Comparison of ENCODE assay signal across 11 cellular contexts in genomic region chr15:85607842-85608241, GRCh38.
DNase-seq lines count a peak whose midpoint lies in the region; ATAC-seq lines count a peak whose summit lies in the region.
"Had no signal": no experiment of that assay in that cellular context is flagged by ENCODE, and none has a peak within 500 bp of the region (broad histone marks: within the 10 kb centered on the region; RNA-seq: fewer than 3 reads in every experiment).

No MANE protein-coding gene starts in this region.

- H3K27ac Mint-ChIP-seq in T-cell = peak overlapping the region; percentile 76 to 80
- no peak overlapping the region for H3K27ac Mint-ChIP-seq in T-helper 2 cell treated with Interferon-gamma antibody and Interleukin-4, amounts not matched to agents 5 μg/mL and 100 μg/mL, for 36 hours
- H3K27ac Mint-ChIP-seq: stimulated activated naive B cell treated with anti-CD40 and anti-IgM and Interleukin-4, amounts not matched to agents 10 μg/mL and 1 μg/mL and 100 μg/mL, for 72 hours had no signal

- H3K27me3 ChIP-seq in rectal smooth muscle tissue (ENCODE audit: control insufficient read depth, insufficient read depth, low read length) = no peaks in the 10 kb centered on the region
- H3K27me3 ChIP-seq: ovary had no signal

- H3K36me3 Mint-ChIP-seq in T-cell = peaks cover 47% of the 10 kb centered on the region
- peaks cover 34% of the 10 kb centered on the region for H3K36me3 Mint-ChIP-seq in T-helper 2 cell treated with Interferon-gamma antibody and Interleukin-4, amounts not matched to agents 5 μg/mL and 100 μg/mL, for 36 hours (ENCODE audit: low read depth)

- no peak overlapping the region for H3K9ac ChIP-seq in rectal smooth muscle tissue (ENCODE audit: low read length)

- CTCF ChIA-PET in T-cell (lab: Charles Lee) = interaction anchor here in 1 of 2 donors (0.5 to 1.2 kb wide), 5 partner anchors 9 to 139 kb away, joined by 3 to 4 read pairs (median 3); no protein-coding TSS in a partner anchor

- POLR2A ChIA-PET in T-cell (lab: Charles Lee) = interaction anchor here in 1 of 2 donors (1.2 kb wide), 1 partner anchor 10 kb away, joined by 4 read pairs; no protein-coding TSS in a partner anchor

- DNase-seq in EL (peak; percentile 87), T-cell (no peak), fibroblast of the conjunctiva (ENCODE audit: low read depth) (peak; percentile 52), cortex of kidney (lab: John Stamatoyannopoulos, UW) (no peak), NCI-H1048 (lab: John Stamatoyannopoulos, UW) (no peak)
- no peak for DNase-seq in T-helper 2 cell treated with Interferon-gamma antibody and Interleukin-4, amounts not matched to agents 5 μg/mL and 100 μg/mL, for 36 hours (ENCODE audit: low spot score)
- DNase-seq: erythroblast; stimulated activated naive B cell treated with anti-CD40 and anti-IgM and Interleukin-4, amounts not matched to agents 10 μg/mL and 1 μg/mL and 100 μg/mL, for 72 hours had no signal

- H3K4me3 ChIP-seq in rectal smooth muscle tissue (ENCODE audit: low read length) = no peak overlapping the region
- H3K4me3 ChIP-seq: ovary had no signal

- peaks cover 19% of the 10 kb centered on the region for H3K4me1 ChIP-seq in rectal smooth muscle tissue (ENCODE audit: control insufficient read depth, insufficient read depth, low read length)

- no peaks in the 10 kb centered on the region for H3K27me3 Mint-ChIP-seq in T-cell
- H3K27me3 Mint-ChIP-seq in T-helper 2 cell treated with Interferon-gamma antibody and Interleukin-4, amounts not matched to agents 5 μg/mL and 100 μg/mL, for 36 hours (ENCODE audit: low read depth) = no peaks in the 10 kb centered on the region
- H3K27me3 Mint-ChIP-seq: stimulated activated naive B cell treated with anti-CD40 and anti-IgM and Interleukin-4, amounts not matched to agents 10 μg/mL and 1 μg/mL and 100 μg/mL, for 72 hours had no signal

- no peaks in the 10 kb centered on the region for H3K9me3 Mint-ChIP-seq in T-cell
- no peaks in the 10 kb centered on the region for H3K9me3 Mint-ChIP-seq in T-helper 2 cell treated with Interferon-gamma antibody and Interleukin-4, amounts not matched to agents 5 μg/mL and 100 μg/mL, for 36 hours
- H3K9me3 Mint-ChIP-seq: stimulated activated naive B cell treated with anti-CD40 and anti-IgM and Interleukin-4, amounts not matched to agents 10 μg/mL and 1 μg/mL and 100 μg/mL, for 72 hours had no signal

- H3K27ac ChIP-seq in rectal smooth muscle tissue (ENCODE audit: low read depth, low read length) = peak overlapping the region; percentile 6
- H3K27ac ChIP-seq: ovary had no signal

- peaks cover 6 to 17% (median 16%) of the 10 kb centered on the region in 3 donors for H3K4me1 Mint-ChIP-seq in T-cell
- peaks cover 34% of the 10 kb centered on the region for H3K4me1 Mint-ChIP-seq in T-helper 2 cell treated with Interferon-gamma antibody and Interleukin-4, amounts not matched to agents 5 μg/mL and 100 μg/mL, for 36 hours (ENCODE audit: low read depth)

- peaks cover 2% of the 10 kb centered on the region for H3K36me3 ChIP-seq in rectal smooth muscle tissue (ENCODE audit: control insufficient read depth, insufficient read depth, low read length)
- H3K36me3 ChIP-seq: ovary had no signal

- ATAC-seq in T-cell (replicated peaks in 1 of 4) (no peak), HG02763 (IDR thresholded peaks at IDR 0.05; ENCODE audit: unreplicated experiment) (no peak)
- ATAC-seq: stimulated activated naive B cell treated with anti-CD40 and anti-IgM and Interleukin-4, amounts not matched to agents 10 μg/mL and 1 μg/mL and 100 μg/mL, for 72 hours had no signal

- H3K4me3 Mint-ChIP-seq in T-cell = no peak overlapping the region
- no peak overlapping the region for H3K4me3 Mint-ChIP-seq in T-helper 2 cell treated with Interferon-gamma antibody and Interleukin-4, amounts not matched to agents 5 μg/mL and 100 μg/mL, for 36 hours
- H3K4me3 Mint-ChIP-seq: stimulated activated naive B cell treated with anti-CD40 and anti-IgM and Interleukin-4, amounts not matched to agents 10 μg/mL and 1 μg/mL and 100 μg/mL, for 72 hours had no signal

Comparison
In these comparisons a context has a peak if more than half of its experiments do, and no peak if none do; other contexts are left out.
1. DNase-seq: peak in EL (single experiment) and fibroblast of the conjunctiva (single experiment); none in T-cell (0 of 34), T-helper 2 cell treated with Interferon-gamma antibody and Interleukin-4, amounts not matched to agents 5 μg/mL and 100 μg/mL, for 36 hours (single experiment), cortex of kidney (single experiment) and NCI-H1048 (single experiment).